In genomic region chr1:190560161-190560681, GRCh38 we compare ENCODE assay signal across 28 cellular contexts.
"Had no signal": no experiment of that assay in that cellular context is flagged by ENCODE, and none has a peak within 500 bp of the region (broad histone marks: within the 10 kb centered on the region; RNA-seq: fewer than 3 reads in every experiment).

No MANE protein-coding gene starts in this region.

- H3K9me3 ChIP-seq: ovary, psoas muscle, suprapubic skin, testis, tibial artery, transverse colon, upper lobe of right lung, uterus had no signal

- ATAC-seq: natural killer cell; psoas muscle; right cardiac atrium; sciatic nerve; stimulated activated memory B cell treated with anti-CD40 and anti-IgM and Interleukin-4, amounts not matched to agents 10 μg/mL and 1 μg/mL and 100 μg/mL, for 72 hours; stimulated activated naive CD8-positive, alpha-beta T cell treated with anti-CD3 and anti-CD28 coated beads, Interleukin-15, amount 100 ng/mL, for 72 hours; stimulated activated naive CD8-positive, alpha-beta T cell treated with anti-CD3 and anti-CD28 coated beads, Interleukin-15, Interleukin-2, amounts not matched to agents 100 U/mL and 50 U/mL, for 24 hours; upper lobe of right lung had no signal

- H2AFZ ChIP-seq: neural progenitor cell, parathyroid adenoma had no signal

- H3K9ac ChIP-seq: neural progenitor cell, parathyroid adenoma had no signal

- H3K27ac ChIP-seq: neural progenitor cell, ovary, parathyroid adenoma, psoas muscle, skin epidermis, spleen, suprapubic skin, testis, tibial artery, transverse colon, upper lobe of right lung, uterus had no signal

- H3K36me3 ChIP-seq: neural progenitor cell, ovary, spleen, suprapubic skin, tibial artery, transverse colon, upper lobe of right lung, uterus had no signal

- H3K4me2 ChIP-seq: neural progenitor cell, smooth muscle cell had no signal

- H3K4me1 ChIP-seq: neural progenitor cell, parathyroid adenoma, psoas muscle, spleen, suprapubic skin, testis, tibial artery, transverse colon, upper lobe of right lung, uterus had no signal

- H3K27me3 ChIP-seq: neural progenitor cell, ovary, spleen, suprapubic skin, testis, tibial artery, transverse colon, upper lobe of right lung, uterus had no signal

- DNase-seq: natural killer cell; occipital lobe; ovary; posterior cingulate gyrus; psoas muscle; right cardiac atrium; spleen; stimulated activated CD4-positive, alpha-beta T cell treated with anti-CD3 and anti-CD28 coated beads, Interleukin-12 subunit alpha, Interleukin-12 subunit beta, amount 100 ng/mL, for 4 hours; stimulated activated CD4-positive, alpha-beta T cell treated with anti-CD3 and anti-CD28 coated beads, Interleukin-1b, Interleukin-23, amount 100 ng/mL, for 48 hours; stimulated activated CD4-positive, alpha-beta T cell treated with anti-CD3 and anti-CD28 coated beads, Interleukin-4, amount 100 ng/mL, for 1 hour; stimulated activated CD4-positive, alpha-beta T cell treated with anti-CD3 and anti-CD28 coated beads, Interleukin-4, amount 100 ng/mL, for 4 hours; stimulated activated CD8-positive, alpha-beta memory T cell treated with anti-CD3 and anti-CD28 coated beads, Interleukin-4, amount 100 ng/mL, for 48 hours; stimulated activated naive CD4-positive, alpha-beta T cell; stimulated activated naive CD8-positive, alpha-beta T cell treated with anti-CD3 and anti-CD28 coated beads, Interleukin-15, amount 100 ng/mL, for 72 hours; stimulated activated naive CD8-positive, alpha-beta T cell treated with anti-CD3 and anti-CD28 coated beads, Interleukin-15, Interleukin-2, amounts not matched to agents 100 U/mL and 50 U/mL, for 24 hours; substantia nigra; testis; tibial artery; transverse colon; upper lobe of right lung; uterus had no signal

- H3K4me3 ChIP-seq: neural progenitor cell, ovary, psoas muscle, skin epidermis, smooth muscle cell, spleen, suprapubic skin, testis, tibial artery, transverse colon, upper lobe of right lung, uterus had no signal
